ENCODE assay signal across 8 cellular contexts in genomic region chr14:63544641-63545234, GRCh38. TPM values are rescaled to one million over a fixed set of nuclear protein-coding genes. Genes with fewer than 3 reads are reported as not detected.
DNase-seq lines count a peak whose midpoint lies in the region; ATAC-seq and TF ChIP-seq lines count a peak whose summit lies in the region.

No MANE protein-coding gene starts in this region.

- no peaks in the 10 kb centered on the region for H3K9me2 ChIP-seq in PC-3 (replicated peaks; ENCODE audit: low read length)

- BruUV-seq in PC-3 (replicated peaks; lab: Mats Ljungman, UMichigan) = no TSS peak

- no peak for DNase-seq in activated T-cell treated with anti-CD3 and anti-CD28 coated beads, Interleukin-2, amount 50 U/mL, for 4 hours
- no peak for DNase-seq in activated T-cell treated with anti-CD3 and anti-CD28 coated beads, Interleukin-2, amount 50 U/mL, for 1 hour
- DNase-seq in PC-3 (peak; percentile 52), retinal pigment epithelial cell (ENCODE audit: low read depth) (no peak)
- DNase-seq in stimulated activated naive CD4-positive, alpha-beta T cell (lab: John Stamatoyannopoulos, UW) = no peak

- H3F3A ChIP-seq in PC-3 (ENCODE audit: low read length, unreplicated experiment) = no peaks in the 10 kb centered on the region

- peaks cover 16% of the 10 kb centered on the region for H4K20me1 ChIP-seq in PC-3 (ENCODE audit: low read length)

- H3K36me3 ChIP-seq in PC-3 (ENCODE audit: low read depth, low read length) = peaks cover under 1% of the 10 kb centered on the region; the same call in 1 of the 2 replicates
- H3K36me3 ChIP-seq in endocrine pancreas (ENCODE audit: control insufficient read depth, insufficient read depth, low read length) = no peaks in the 10 kb centered on the region

- peak overlapping the region; percentile 97 for H3K4me2 ChIP-seq in PC-3 (ENCODE audit: low read length)

- H2AFZ ChIP-seq in PC-3 (ENCODE audit: low read length) = peak overlapping the region; percentile 90

- intact Hi-C loops in PC-3 (cut with micrococcal nuclease) = loop anchor here (1.0 to 5.0 kb wide), 2 partner anchors 72 to 155 kb away; no protein-coding TSS in a partner anchor

- no peaks in the 10 kb centered on the region for H3K27me3 Mint-ChIP-seq in activated T-cell treated with anti-CD3 and anti-CD28 coated beads, Interleukin-2, amount 50 U/mL, for 4 hours (ENCODE audit: low read depth)

- no peaks in the 10 kb centered on the region for H3K27me3 ChIP-seq in PC-3 (ENCODE audit: low read length)
- no peaks in the 10 kb centered on the region for H3K27me3 ChIP-seq in endocrine pancreas (ENCODE audit: control insufficient read depth, insufficient read depth, low read length)

- peak overlapping the region; percentile 93 for H3K9ac ChIP-seq in PC-3 (ENCODE audit: low read length)
- H3K9ac ChIP-seq in endocrine pancreas (ENCODE audit: control insufficient read depth, insufficient read depth, low read length) = no peak overlapping the region

- peaks cover 38% of the 10 kb centered on the region for H3K79me2 ChIP-seq in PC-3 (ENCODE audit: low read length)

- H3K27ac ChIP-seq in PC-3 (ENCODE audit: low read length) = no peak overlapping the region

- no peaks in the 10 kb centered on the region for H3K9me3 ChIP-seq in PC-3 (ENCODE audit: low read length)
- H3K9me3 ChIP-seq in endocrine pancreas (ENCODE audit: control insufficient read depth, low read length) = no peaks in the 10 kb centered on the region

- H3K4me3 ChIP-seq in PC-3 (ENCODE audit: low read length) (peak overlapping the region; percentile 90), endocrine pancreas (ENCODE audit: control insufficient read depth, insufficient read depth, low read length) (peak overlapping the region; percentile 93), retinal pigment epithelial cell (ENCODE audit: low read length) (peak overlapping the region; percentile 94)

- H3K9me3 Mint-ChIP-seq in activated T-cell treated with anti-CD3 and anti-CD28 coated beads, Interleukin-2, amount 50 U/mL, for 4 hours = no peaks in the 10 kb centered on the region

- H3K4me1 ChIP-seq in PC-3 (ENCODE audit: insufficient read depth, low read length) = peaks cover 19% of the 10 kb centered on the region
- H3K4me1 ChIP-seq in endocrine pancreas (ENCODE audit: control insufficient read depth, insufficient read depth, low read length) = peaks cover 16% of the 10 kb centered on the region

- POLR2A ChIA-PET in PC-3 (lab: Charles Lee; ENCODE audit: unreplicated experiment) = no interaction called here

- H3K4me1 Mint-ChIP-seq in activated T-cell treated with anti-CD3 and anti-CD28 coated beads, Interleukin-2, amount 50 U/mL, for 4 hours (ENCODE audit: low read depth) = peaks cover 23% of the 10 kb centered on the region

- TF ChIP-seq CTCF in PC-3 (conservative IDR thresholded peaks at IDR 0.05; ENCODE audit: low read depth, low read length) = peak; percentile 74
- peak; percentile 55 for TF ChIP-seq CTCF in retinal pigment epithelial cell (conservative IDR thresholded peaks at IDR 0.05; ENCODE audit: low read depth, low read length)

- peaks cover 2% of the 10 kb centered on the region for H3K36me3 Mint-ChIP-seq in activated T-cell treated with anti-CD3 and anti-CD28 coated beads, Interleukin-2, amount 50 U/mL, for 4 hours (ENCODE audit: insufficient read depth)

- CTCF ChIA-PET in PC-3 (lab: Charles Lee) = interaction anchor here (1.5 to 2.1 kb wide), 2 partner anchors 156 to 226 kb away, joined by 3 to 21 read pairs; no protein-coding TSS in a partner anchor

- no peak for ATAC-seq in activated T-cell treated with anti-CD3 and anti-CD28 coated beads, Interleukin-2, amount 50 U/mL, for 4 hours
- peak; percentile 6; the same call in 1 of the 2 replicates for ATAC-seq in PC-3
- ATAC-seq in GM21390 (IDR thresholded peaks at IDR 0.05; ENCODE audit: unreplicated experiment) = no peak
- no peak for ATAC-seq in GM19035 (IDR thresholded peaks at IDR 0.05; ENCODE audit: unreplicated experiment)

- peak overlapping the region; percentile 97 for H3K4me3 Mint-ChIP-seq in activated T-cell treated with anti-CD3 and anti-CD28 coated beads, Interleukin-2, amount 50 U/mL, for 4 hours

RNA-seq across cellular contexts. Expression of gene PPP2R5E, which starts 1.6 kb away (rescaled TPM):
- total RNA-seq in activated T-cell treated with anti-CD3 and anti-CD28 coated beads, Interleukin-2, amount 50 U/mL, for 4 hours = 10 to 100 TPM; 49.3 to 51.1 (median 49.6) TPM
- 17.2 and 26.4 TPM in 2 replicates for total RNA-seq in PC-3 (2014; rRNA removed)
